Comparison of ENCODE assay signal across 1 cellular context in the genomic region with DNA sequence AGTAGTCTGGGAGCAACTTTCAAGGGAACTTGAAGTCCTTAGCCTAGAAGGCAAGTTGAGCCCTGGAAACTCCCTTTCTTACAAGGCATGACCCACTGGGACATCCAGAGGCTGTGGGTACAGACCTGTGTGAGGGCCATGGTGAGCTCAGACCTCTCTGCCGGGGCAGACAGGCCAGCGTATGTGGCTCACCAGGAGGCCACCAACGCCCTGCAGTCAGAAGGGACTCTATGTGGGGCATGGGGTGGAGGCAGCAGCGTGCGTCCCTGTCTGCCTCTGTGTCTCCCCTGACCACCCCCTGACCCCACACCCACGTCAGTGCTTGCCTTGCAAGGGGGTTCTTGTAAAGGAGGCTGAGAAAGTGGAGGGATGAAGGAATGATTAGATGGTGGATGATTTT.
TF ChIP-seq lines count a peak whose summit lies in the region.

No MANE protein-coding gene starts in this region.

TF ChIP-seq in H1, 55 proteins besides CTCF, POLR2A, EP300 and RAD21:
- TF ChIP-seq TAF7 (optimal IDR thresholded peaks at IDR 0.05; ENCODE audit: borderline replicate concordance, low read depth, low read length) (no peak), NRF1 (IDR thresholded peaks at IDR 0.05; ENCODE audit: low read depth, low read length) (no peak), JUN (IDR thresholded peaks at IDR 0.05; ENCODE audit: low read depth, low read length) (no peak), TEAD4 (IDR thresholded peaks at IDR 0.05; ENCODE audit: low read depth, low read length) (no peak), GABPA (IDR thresholded peaks at IDR 0.05; ENCODE audit: borderline replicate concordance, insufficient read depth, low read length) (no peak), RBBP5 (IDR thresholded peaks at IDR 0.05; ENCODE audit: borderline replicate concordance, low read depth, low read length) (no peak), CTBP2 (IDR thresholded peaks at IDR 0.05; ENCODE audit: borderline replicate concordance, insufficient read depth, insufficient read length, low read length) (no peak), RFX5 (IDR thresholded peaks at IDR 0.05; ENCODE audit: borderline replicate concordance, low read depth, low read length) (no peak), SUZ12 (IDR thresholded peaks at IDR 0.05; ENCODE audit: low read length) (no peak), RNF2 (IDR thresholded peaks at IDR 0.05; ENCODE audit: borderline replicate concordance, low read depth, low read length, missing control alignments, poor library complexity, severe bottlenecking) (no peak), ASH2L (IDR thresholded peaks at IDR 0.05; ENCODE audit: low read length) (no peak), CEBPB (IDR thresholded peaks at IDR 0.05; ENCODE audit: low read depth, low read length) (no peak), POU5F1 (IDR thresholded peaks at IDR 0.05; ENCODE audit: low read depth, low read length) (no peak), SIX5 (IDR thresholded peaks at IDR 0.05; ENCODE audit: low read depth, low read length) (no peak), YY1 (IDR thresholded peaks at IDR 0.05; ENCODE audit: low read depth, low read length) (no peak)
- TF ChIP-seq, protein P1, sequence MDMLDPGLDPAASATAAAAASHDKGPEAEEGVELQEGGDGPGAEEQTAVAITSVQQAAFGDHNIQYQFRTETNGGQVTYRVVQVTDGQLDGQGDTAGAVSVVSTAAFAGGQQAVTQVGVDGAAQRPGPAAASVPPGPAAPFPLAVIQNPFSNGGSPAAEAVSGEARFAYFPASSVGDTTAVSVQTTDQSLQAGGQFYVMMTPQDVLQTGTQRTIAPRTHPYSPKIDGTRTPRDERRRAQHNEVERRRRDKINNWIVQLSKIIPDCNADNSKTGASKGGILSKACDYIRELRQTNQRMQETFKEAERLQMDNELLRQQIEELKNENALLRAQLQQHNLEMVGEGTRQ (IDR thresholded peaks at IDR 0.05; ENCODE audit: low read length), result no peak
